Comparison of ENCODE assay signal across 1 cellular context in the genomic region with DNA sequence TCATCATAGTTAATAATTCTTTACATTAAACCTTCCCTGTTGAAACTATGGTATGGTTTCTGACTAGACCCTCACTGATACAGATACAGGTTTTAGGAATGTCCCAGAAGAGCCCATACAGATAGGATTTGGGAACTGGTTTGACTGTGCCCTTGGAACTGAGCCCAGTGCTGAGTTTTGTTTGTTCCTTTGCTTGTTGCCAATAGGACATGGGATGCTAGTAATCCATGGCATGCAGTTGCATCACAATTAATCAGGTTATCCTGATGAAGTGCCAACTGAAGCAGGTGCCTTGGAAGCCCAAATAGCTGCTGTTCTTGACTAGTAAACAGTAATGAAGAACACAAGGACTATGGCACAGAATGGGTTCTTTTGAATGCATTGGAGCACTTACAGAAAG.
TF ChIP-seq lines count a peak whose summit lies in the region.

No MANE protein-coding gene starts in this region.

TF ChIP-seq in liver, 16 proteins besides CTCF, POLR2A, EP300 and RAD21 (continued from another document):
- TF ChIP-seq, protein P1, sequence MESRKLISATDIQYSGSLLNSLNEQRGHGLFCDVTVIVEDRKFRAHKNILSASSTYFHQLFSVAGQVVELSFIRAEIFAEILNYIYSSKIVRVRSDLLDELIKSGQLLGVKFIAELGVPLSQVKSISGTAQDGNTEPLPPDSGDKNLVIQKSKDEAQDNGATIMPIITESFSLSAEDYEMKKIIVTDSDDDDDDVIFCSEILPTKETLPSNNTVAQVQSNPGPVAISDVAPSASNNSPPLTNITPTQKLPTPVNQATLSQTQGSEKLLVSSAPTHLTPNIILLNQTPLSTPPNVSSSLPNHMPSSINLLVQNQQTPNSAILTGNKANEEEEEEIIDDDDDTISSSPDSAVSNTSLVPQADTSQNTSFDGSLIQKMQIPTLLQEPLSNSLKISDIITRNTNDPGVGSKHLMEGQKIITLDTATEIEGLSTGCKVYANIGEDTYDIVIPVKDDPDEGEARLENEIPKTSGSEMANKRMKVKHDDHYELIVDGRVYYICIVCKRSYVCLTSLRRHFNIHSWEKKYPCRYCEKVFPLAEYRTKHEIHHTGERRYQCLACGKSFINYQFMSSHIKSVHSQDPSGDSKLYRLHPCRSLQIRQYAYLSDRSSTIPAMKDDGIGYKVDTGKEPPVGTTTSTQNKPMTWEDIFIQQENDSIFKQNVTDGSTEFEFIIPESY (IDR thresholded peaks at IDR 0.05) = no peak
- TF ChIP-seq RXRA (IDR thresholded peaks at IDR 0.05) = peak in 1 of 2 donors; percentile 47
- TF ChIP-seq NR2F2 (IDR thresholded peaks at IDR 0.05) = no peak
- TF ChIP-seq YY1 (IDR thresholded peaks at IDR 0.05) = peak; percentile 23
- no peak for TF ChIP-seq EGR1 (IDR thresholded peaks at IDR 0.05; ENCODE audit: low read depth in 2 of 2)
- TF ChIP-seq, protein P2, sequence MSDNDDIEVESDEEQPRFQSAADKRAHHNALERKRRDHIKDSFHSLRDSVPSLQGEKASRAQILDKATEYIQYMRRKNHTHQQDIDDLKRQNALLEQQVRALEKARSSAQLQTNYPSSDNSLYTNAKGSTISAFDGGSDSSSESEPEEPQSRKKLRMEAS (IDR thresholded peaks at IDR 0.05) = peak; percentile 26
- TF ChIP-seq HNF4G (IDR thresholded peaks at IDR 0.05) = no peak
- TF ChIP-seq FOXA2 (IDR thresholded peaks at IDR 0.05) = peak; percentile 13
- peak; percentile 21 for TF ChIP-seq SP1 (IDR thresholded peaks at IDR 0.05)
